Comparison of ENCODE assay signal across 24 cellular contexts in the genomic region with DNA sequence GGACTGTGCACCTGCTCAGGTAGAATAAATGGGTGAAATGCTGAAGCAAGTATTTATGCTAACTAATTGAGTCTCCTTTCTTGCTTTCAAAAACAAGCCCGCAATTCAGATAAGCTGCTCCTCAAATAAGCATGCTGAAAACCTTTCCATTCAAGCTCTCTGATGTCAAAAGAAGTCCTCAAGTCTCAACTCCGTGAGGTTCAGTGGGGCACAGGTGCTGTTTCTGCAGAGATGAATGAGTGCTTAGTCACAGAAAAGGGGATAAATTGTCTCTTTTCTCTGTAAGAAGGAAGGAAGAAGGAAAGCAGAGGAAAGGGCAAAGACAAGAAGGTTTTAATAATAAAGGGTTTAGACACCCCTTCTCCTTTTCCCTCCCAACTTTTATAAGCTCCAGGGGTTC.
"Had no signal": no experiment of that assay in that cellular context is flagged by ENCODE, and none has a peak within 500 bp of the region (broad histone marks: within the 10 kb centered on the region; RNA-seq: fewer than 3 reads in every experiment).

No MANE protein-coding gene starts in this region.

- H3K4me3 ChIP-seq: dorsolateral prefrontal cortex, esophagus muscularis mucosa, gastroesophageal sphincter, mucosa of descending colon, psoas muscle, right lobe of liver, spleen, testis, tibial nerve, upper lobe of right lung, vagina had no signal

- H3K9me3 ChIP-seq: gastroesophageal sphincter, mucosa of descending colon, neutrophil, psoas muscle, right lobe of liver, testis, tibial nerve, upper lobe of right lung, vagina had no signal

- H3K27me3 ChIP-seq: esophagus muscularis mucosa, right lobe of liver, testis, tibial nerve, upper lobe of right lung, vagina had no signal

- ATAC-seq: gastroesophageal sphincter; left lobe of liver; mucosa of descending colon; naive thymus-derived CD8-positive, alpha-beta T cell; psoas muscle; right lobe of liver; stimulated activated memory B cell treated with anti-CD40 and anti-IgM and Interleukin-4, amounts not matched to agents 10 μg/mL and 1 μg/mL and 100 μg/mL, for 72 hours; stimulated activated naive CD8-positive, alpha-beta T cell treated with anti-CD3 and anti-CD28 coated beads, Interleukin-15, amount 100 ng/mL, for 72 hours; upper lobe of right lung had no signal

- H3K4me1 ChIP-seq: esophagus muscularis mucosa, gastroesophageal sphincter, psoas muscle, right lobe of liver, spleen, testis, tibial nerve, upper lobe of right lung, vagina had no signal

- H3K27ac ChIP-seq: dorsolateral prefrontal cortex, epithelial cell of prostate, esophagus muscularis mucosa, gastroesophageal sphincter, neutrophil, psoas muscle, right lobe of liver, spleen, testis, tibial nerve, upper lobe of right lung, vagina had no signal

- H3K9me3 Mint-ChIP-seq: stimulated activated memory B cell treated with anti-CD40 and anti-IgM and Interleukin-4, amounts not matched to agents 10 μg/mL and 1 μg/mL and 100 μg/mL, for 72 hours; stimulated activated naive CD8-positive, alpha-beta T cell treated with anti-CD3 and anti-CD28 coated beads, Interleukin-15, amount 100 ng/mL, for 72 hours had no signal

- H3K36me3 ChIP-seq: esophagus muscularis mucosa, gastroesophageal sphincter, neutrophil, right lobe of liver, spleen, tibial nerve, upper lobe of right lung, vagina had no signal

- H3K4me1 Mint-ChIP-seq: naive thymus-derived CD8-positive, alpha-beta T cell; stimulated activated memory B cell treated with anti-CD40 and anti-IgM and Interleukin-4, amounts not matched to agents 10 μg/mL and 1 μg/mL and 100 μg/mL, for 72 hours; stimulated activated naive CD8-positive, alpha-beta T cell treated with anti-CD3 and anti-CD28 coated beads, Interleukin-15, amount 100 ng/mL, for 72 hours had no signal

- H3K36me3 Mint-ChIP-seq: naive thymus-derived CD8-positive, alpha-beta T cell; stimulated activated memory B cell treated with anti-CD40 and anti-IgM and Interleukin-4, amounts not matched to agents 10 μg/mL and 1 μg/mL and 100 μg/mL, for 72 hours had no signal

- H3K27ac Mint-ChIP-seq: naive thymus-derived CD8-positive, alpha-beta T cell; stimulated activated memory B cell treated with anti-CD40 and anti-IgM and Interleukin-4, amounts not matched to agents 10 μg/mL and 1 μg/mL and 100 μg/mL, for 72 hours; stimulated activated naive CD8-positive, alpha-beta T cell treated with anti-CD3 and anti-CD28 coated beads, Interleukin-15, amount 100 ng/mL, for 72 hours had no signal

- H3K4me3 Mint-ChIP-seq: naive thymus-derived CD8-positive, alpha-beta T cell; stimulated activated memory B cell treated with anti-CD40 and anti-IgM and Interleukin-4, amounts not matched to agents 10 μg/mL and 1 μg/mL and 100 μg/mL, for 72 hours; stimulated activated naive CD8-positive, alpha-beta T cell treated with anti-CD3 and anti-CD28 coated beads, Interleukin-15, amount 100 ng/mL, for 72 hours had no signal

- DNase-seq: dorsolateral prefrontal cortex; effector CD8-positive, alpha-beta T cell; glutamatergic neuron; islet precursor cell; mucosa of descending colon; naive thymus-derived CD8-positive, alpha-beta T cell; psoas muscle; retina; right lobe of liver; spleen; stimulated activated CD4-positive, alpha-beta T cell treated with anti-CD3 and anti-CD28 coated beads, Interleukin-15, amount 100 ng/mL, for 24 hours; stimulated activated CD4-positive, alpha-beta T cell treated with anti-CD3 and anti-CD28 coated beads, Interleukin-1b, Interleukin-23, amount 100 ng/mL, for 48 hours; stimulated activated CD4-positive, alpha-beta T cell treated with anti-CD3 and anti-CD28 coated beads, Interleukin-4, amount 100 ng/mL, for 24 hours; stimulated activated naive CD8-positive, alpha-beta T cell treated with anti-CD3 and anti-CD28 coated beads, Interleukin-15, amount 100 ng/mL, for 72 hours; testis; upper lobe of right lung had no signal
